ENCODE assay signal across 26 cellular contexts in the genomic region with DNA sequence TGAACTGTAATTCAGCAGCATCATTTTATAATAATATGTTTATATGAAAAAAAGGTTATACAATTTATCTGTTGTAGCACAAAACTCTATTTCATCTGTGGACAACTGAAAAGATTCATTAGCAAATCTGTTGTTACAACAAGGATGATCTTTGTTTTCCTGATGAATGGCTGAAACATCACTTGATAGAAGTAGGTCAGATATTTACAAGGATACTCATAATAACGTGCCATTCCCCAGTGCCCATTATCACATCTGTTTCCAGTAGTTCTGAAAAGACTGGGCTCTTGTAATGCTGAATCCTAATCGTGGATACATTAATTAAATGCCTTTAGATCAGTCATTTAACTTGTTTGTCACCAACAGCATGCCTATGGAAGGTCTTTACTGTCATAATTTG.
"Had no signal": no experiment of that assay in that cellular context is flagged by ENCODE, and none has a peak within 500 bp of the region (broad histone marks: within the 10 kb centered on the region; RNA-seq: fewer than 3 reads in every experiment).

No MANE protein-coding gene starts in this region.

- DNase-seq: activated CD4-positive, alpha-beta memory T cell treated with anti-CD3 and anti-CD28 coated beads for 36 hours; activated CD4-positive, alpha-beta T cell treated with anti-CD3 and anti-CD28 coated beads, Interleukin-2, amount 10 ng/mL, durations not matched to agents 24 days and 14 days; activated CD4-positive, CD25-positive, alpha-beta regulatory T cell treated with anti-CD3 and anti-CD28 coated beads, Interleukin-2, amount 50 U/mL, for 72 hours; activated CD8-positive, alpha-beta memory T cell treated with anti-CD3 and anti-CD28 coated beads, Interleukin-2, amount 50 U/mL, for 4 hours; activated effector memory CD4-positive, alpha-beta T cell treated with anti-CD3 and anti-CD28 coated beads, Interleukin-2, amount 50 U/mL, for 16 hours; activated naive CD4-positive, alpha-beta T cell treated with anti-CD3 and anti-CD28 coated beads for 36 hours; activated naive CD8-positive, alpha-beta T cell treated with anti-CD3 and anti-CD28 coated beads for 36 hours; activated T-cell treated with anti-CD3 and anti-CD28 coated beads, Interleukin-2, amount 50 U/mL, for 1 hour; brain microvascular endothelial cell; central memory CD4-positive, alpha-beta T cell; effector CD4-positive, alpha-beta T cell; mammary epithelial cell; naive thymus-derived CD4-positive, alpha-beta T cell; nucleus accumbens; pancreas; psoas muscle; stimulated activated CD4-positive, alpha-beta T cell treated with anti-CD3 and anti-CD28 coated beads, Interleukin-1b, Interleukin-23, amount 100 ng/mL, for 48 hours; stimulated activated CD4-positive, alpha-beta T cell treated with anti-CD3 and anti-CD28 coated beads, Interleukin-4, amount 100 ng/mL, for 4 hours; stimulated activated CD8-positive, alpha-beta memory T cell treated with anti-CD3 and anti-CD28 coated beads, Interleukin-4, amount 100 ng/mL, for 48 hours; stimulated activated naive CD8-positive, alpha-beta T cell treated with anti-CD3 and anti-CD28 coated beads, Interleukin-15, amount 100 ng/mL, for 72 hours; SW 1271; T-helper 9 cell; trophoblast cell had no signal

- ATAC-seq: naive thymus-derived CD4-positive, alpha-beta T cell; psoas muscle; stimulated activated memory B cell treated with anti-CD40 and anti-IgM and Interleukin-4, amounts not matched to agents 10 μg/mL and 1 μg/mL and 100 μg/mL, for 72 hours; stimulated activated naive CD8-positive, alpha-beta T cell treated with anti-CD3 and anti-CD28 coated beads, Interleukin-15, amount 100 ng/mL, for 72 hours had no signal

- H3K27ac ChIP-seq: brain microvascular endothelial cell, psoas muscle, right atrium auricular region, suprapubic skin had no signal
